In genomic region chr19:57746580-57747471, GRCh38 we compare ENCODE assay signal across 8 cellular contexts. TPM values are rescaled to one million over a fixed set of nuclear protein-coding genes. Genes with fewer than 3 reads are reported as not detected.
A peak's percentile ranks its signal among the peaks of the same experiment; 100 is the strongest.
DNase-seq lines count a peak whose midpoint lies in the region; ATAC-seq lines count a peak whose summit lies in the region.

Gene ZNF776, plus strand, starts transcription at chr19:57746815. Its CDS starts 244 bp downstream, at chr19:57747059.

- peaks cover 68% of the 10 kb centered on the region for H3K9me3 Mint-ChIP-seq in activated T-helper 1 cell treated with anti-CD3 and anti-CD28 coated beads, Interleukin-12 subunit alpha, Interleukin-12 subunit beta, Interleukin-2, Interleukin-4 antibody, amounts not matched to agents 30 ng/mL and 10 ng/mL and 1 ng/mL, durations not matched to agents 14 hours and 24 hours and 36 hours
- H3K9me3 Mint-ChIP-seq in naive thymus-derived CD8-positive, alpha-beta T cell: peaks cover 7 to 69% (median 35%) of the 10 kb centered on the region in 9 donors
- peaks cover 1 to 4% of the 10 kb centered on the region in 2 donors for H3K9me3 Mint-ChIP-seq in stimulated activated naive B cell treated with anti-CD40 and anti-IgM and Interleukin-4, amounts not matched to agents 10 μg/mL and 1 μg/mL and 100 μg/mL, for 72 hours

- H3K27ac Mint-ChIP-seq in activated T-helper 1 cell treated with anti-CD3 and anti-CD28 coated beads, Interleukin-12 subunit alpha, Interleukin-12 subunit beta, Interleukin-2, Interleukin-4 antibody, amounts not matched to agents 30 ng/mL and 10 ng/mL and 1 ng/mL, durations not matched to agents 14 hours and 24 hours and 36 hours: peak within 1 kb of the TSS; percentile 93
- peak within 1 kb of the TSS; percentile 92 to 100 (median 98) for H3K27ac Mint-ChIP-seq in naive thymus-derived CD8-positive, alpha-beta T cell
- H3K27ac Mint-ChIP-seq in stimulated activated naive B cell treated with anti-CD40 and anti-IgM and Interleukin-4, amounts not matched to agents 10 μg/mL and 1 μg/mL and 100 μg/mL, for 72 hours: peak within 1 kb of the TSS; percentile 97

- H3K9me3 ChIP-seq in KOPT-K1 (ENCODE audit: insufficient read depth, low read length, poor library complexity, severe bottlenecking): no peaks in the 10 kb centered on the region

- ATAC-seq in GM21825 (IDR thresholded peaks at IDR 0.05; ENCODE audit: unreplicated experiment): peak; percentile 95
- peak; percentile 95 to 98 for ATAC-seq in naive thymus-derived CD8-positive, alpha-beta T cell
- peak; percentile 98 to 99 for ATAC-seq in stimulated activated naive B cell treated with anti-CD40 and anti-IgM and Interleukin-4, amounts not matched to agents 10 μg/mL and 1 μg/mL and 100 μg/mL, for 72 hours (replicated peaks)

- POLR2A ChIA-PET in naive thymus-derived CD8-positive, alpha-beta T cell (lab: Charles Lee): interaction anchor here (0.6 to 2.6 kb wide), 18 partner anchors 11 to 357 kb away, joined by 3 to 22 read pairs (median 4); partner anchors contain the start of genes ZIK1, ZNF154, ZNF548 and ZNF551

- intact Hi-C loops in activated T-helper 1 cell treated with anti-CD3 and anti-CD28 coated beads, Interleukin-12 subunit alpha, Interleukin-12 subunit beta, Interleukin-2, Interleukin-4 antibody, amounts not matched to agents 30 ng/mL and 10 ng/mL and 1 ng/mL, durations not matched to agents 14 hours and 24 hours and 36 hours (cut with micrococcal nuclease): loop anchor here (1.0 to 2.0 kb wide), 13 partner anchors 20 to 506 kb away; partner anchors contain the start of genes ZNF134, ZNF17, ZNF211 and ZNF329

- peaks cover 12% of the 10 kb centered on the region for H3K4me1 Mint-ChIP-seq in activated T-helper 1 cell treated with anti-CD3 and anti-CD28 coated beads, Interleukin-12 subunit alpha, Interleukin-12 subunit beta, Interleukin-2, Interleukin-4 antibody, amounts not matched to agents 30 ng/mL and 10 ng/mL and 1 ng/mL, durations not matched to agents 14 hours and 24 hours and 36 hours (ENCODE audit: low read depth)
- peaks cover 9 to 39% (median 32%) of the 10 kb centered on the region in 4 donors for H3K4me1 Mint-ChIP-seq in naive thymus-derived CD8-positive, alpha-beta T cell
- H3K4me1 Mint-ChIP-seq in stimulated activated naive B cell treated with anti-CD40 and anti-IgM and Interleukin-4, amounts not matched to agents 10 μg/mL and 1 μg/mL and 100 μg/mL, for 72 hours: peaks cover 24 to 37% of the 10 kb centered on the region in 2 donors

- peaks cover 38% of the 10 kb centered on the region for H3K36me3 ChIP-seq in KOPT-K1 (ENCODE audit: insufficient read depth, low read length)

- H3K4me3 Mint-ChIP-seq in activated T-helper 1 cell treated with anti-CD3 and anti-CD28 coated beads, Interleukin-12 subunit alpha, Interleukin-12 subunit beta, Interleukin-2, Interleukin-4 antibody, amounts not matched to agents 30 ng/mL and 10 ng/mL and 1 ng/mL, durations not matched to agents 14 hours and 24 hours and 36 hours: peak within 1 kb of the TSS; percentile 90
- peak within 1 kb of the TSS; percentile 87 to 100 (median 94) for H3K4me3 Mint-ChIP-seq in naive thymus-derived CD8-positive, alpha-beta T cell
- peak within 1 kb of the TSS; percentile 88 to 98 for H3K4me3 Mint-ChIP-seq in stimulated activated naive B cell treated with anti-CD40 and anti-IgM and Interleukin-4, amounts not matched to agents 10 μg/mL and 1 μg/mL and 100 μg/mL, for 72 hours

- H3K27ac ChIP-seq in KOPT-K1 (ENCODE audit: low read depth, low read length, poor library complexity, severe bottlenecking): peak within 1 kb of the TSS; percentile 78

- peaks cover 48% of the 10 kb centered on the region for H3K36me3 Mint-ChIP-seq in activated T-helper 1 cell treated with anti-CD3 and anti-CD28 coated beads, Interleukin-12 subunit alpha, Interleukin-12 subunit beta, Interleukin-2, Interleukin-4 antibody, amounts not matched to agents 30 ng/mL and 10 ng/mL and 1 ng/mL, durations not matched to agents 14 hours and 24 hours and 36 hours (ENCODE audit: low read depth)
- peaks cover 41 to 55% (median 45%) of the 10 kb centered on the region in 3 donors for H3K36me3 Mint-ChIP-seq in naive thymus-derived CD8-positive, alpha-beta T cell
- H3K36me3 Mint-ChIP-seq in stimulated activated naive B cell treated with anti-CD40 and anti-IgM and Interleukin-4, amounts not matched to agents 10 μg/mL and 1 μg/mL and 100 μg/mL, for 72 hours: peaks cover 35 to 43% of the 10 kb centered on the region in 2 donors

- peaks cover 2% of the 10 kb centered on the region for H3K27me3 Mint-ChIP-seq in activated T-helper 1 cell treated with anti-CD3 and anti-CD28 coated beads, Interleukin-12 subunit alpha, Interleukin-12 subunit beta, Interleukin-2, Interleukin-4 antibody, amounts not matched to agents 30 ng/mL and 10 ng/mL and 1 ng/mL, durations not matched to agents 14 hours and 24 hours and 36 hours (ENCODE audit: insufficient read depth)
- H3K27me3 Mint-ChIP-seq in naive thymus-derived CD8-positive, alpha-beta T cell: no peaks in the 10 kb centered on the region
- H3K27me3 Mint-ChIP-seq in stimulated activated naive B cell treated with anti-CD40 and anti-IgM and Interleukin-4, amounts not matched to agents 10 μg/mL and 1 μg/mL and 100 μg/mL, for 72 hours: no peaks in the 10 kb centered on the region

- DNase-seq in Daoy (ENCODE audit: low read depth): peak; percentile 89
- DNase-seq in RKO (ENCODE audit: low spot score): peak; percentile 93
- DNase-seq in activated T-helper 1 cell treated with anti-CD3 and anti-CD28 coated beads, Interleukin-12 subunit alpha, Interleukin-12 subunit beta, Interleukin-2, Interleukin-4 antibody, amounts not matched to agents 30 ng/mL and 10 ng/mL and 1 ng/mL, durations not matched to agents 14 hours and 24 hours and 36 hours (ENCODE audit: low spot score): peak; percentile 79
- DNase-seq in fibroblast of peridontal ligament (ENCODE audit: extremely low read depth): peak; percentile 93
- peak; percentile 50 to 92 (median 82) for DNase-seq in naive thymus-derived CD8-positive, alpha-beta T cell
- DNase-seq in stimulated activated naive B cell treated with anti-CD40 and anti-IgM and Interleukin-4, amounts not matched to agents 10 μg/mL and 1 μg/mL and 100 μg/mL, for 72 hours: peak; percentile 78

RNA-seq across cellular contexts. Expression of gene ZNF776, which starts in this region (rescaled TPM):
- total RNA-seq in Daoy (2014; rRNA removed; shearing (Covaris generic)): 8.1 and 17.7 TPM in 2 replicates
- 6.8 and 6.9 TPM in 2 replicates for total RNA-seq in activated T-helper 1 cell treated with anti-CD3 and anti-CD28 coated beads, Interleukin-12 subunit alpha, Interleukin-12 subunit beta, Interleukin-2, Interleukin-4 antibody, amounts not matched to agents 30 ng/mL and 10 ng/mL and 1 ng/mL, durations not matched to agents 14 hours and 24 hours and 36 hours
- 10 to 100 TPM; 42.9 to 52.0 TPM for total RNA-seq in naive thymus-derived CD8-positive, alpha-beta T cell
- polyA plus RNA-seq in naive thymus-derived CD8-positive, alpha-beta T cell: 10 to 100 TPM in 1 of 3 donors, 1 to 10 TPM in 2; 8.2 to 11.9 (median 8.4) TPM

Comparison
In these comparisons a context has a peak if more than half of its experiments do, and no peak if none do; other contexts are left out.
1. Peak in every context shown above with its lines: DNase-seq, ATAC-seq and H3K27ac ChIP-seq.